12 cellular contexts compared by ENCODE assay signal in genomic region chr9:112624711-112625707, GRCh38.
"Had no signal": no experiment of that assay in that cellular context is flagged by ENCODE, and none has a peak within 500 bp of the region (broad histone marks: within the 10 kb centered on the region; RNA-seq: fewer than 3 reads in every experiment).

No MANE protein-coding gene starts in this region.

- H3K4me3 ChIP-seq: testis had no signal

- H3K9me3 ChIP-seq: testis had no signal

- H3K27me3 ChIP-seq: brain microvascular endothelial cell, testis had no signal

- ATAC-seq: left lobe of liver had no signal

- DNase-seq: activated CD4-positive, alpha-beta T cell treated with anti-CD3 and anti-CD28 coated beads, Interleukin-2, amount 50 U/mL, for 4 hours; activated CD4-positive, CD25-positive, alpha-beta regulatory T cell treated with anti-CD3 and anti-CD28 coated beads, Interleukin-2, amount 50 U/mL, for 72 hours; activated T-cell treated with anti-CD3 and anti-CD28 coated beads, Interleukin-2, amount 50 U/mL, for 1 hour; brain microvascular endothelial cell; dermis blood vessel endothelial cell; erythroblast; hypothalamus; nephron progenitor cell; stimulated activated CD4-positive, alpha-beta T cell treated with anti-CD3 and anti-CD28 coated beads, Interleukin-2, amount 100 ng/mL, for 48 hours; stimulated activated CD8-positive, alpha-beta memory T cell treated with anti-CD3 and anti-CD28 coated beads, Interleukin-4, amount 100 ng/mL, for 48 hours; testis had no signal

- H3K36me3 ChIP-seq: brain microvascular endothelial cell had no signal

- H3K27ac ChIP-seq: brain microvascular endothelial cell, testis had no signal
